ENCODE assay signal across 8 cellular contexts in genomic region chr18:56709463-56709862, GRCh38.
DNase-seq lines count a peak whose midpoint lies in the region; ATAC-seq and TF ChIP-seq lines count a peak whose summit lies in the region.

No MANE protein-coding gene starts in this region.

- H3K9me3 Mint-ChIP-seq in nephron progenitor cell = no peaks in the 10 kb centered on the region

- H3K4me1 Mint-ChIP-seq in nephron progenitor cell = peaks cover 22% of the 10 kb centered on the region

- DNase-seq in stimulated activated CD8-positive, alpha-beta memory T cell treated with anti-CD3 and anti-CD28 coated beads, Interleukin-12 subunit alpha, Interleukin-12 subunit beta, amount 100 ng/mL, for 1 hour (ENCODE audit: low read depth) = peak; percentile 11
- no peak for DNase-seq in stimulated activated CD8-positive, alpha-beta memory T cell treated with anti-CD3 and anti-CD28 coated beads, Interleukin-4, amount 100 ng/mL, for 48 hours
- DNase-seq in HUDEP-2 (lab: John Stamatoyannopoulos, UW; ENCODE audit: unreplicated experiment in 76 of 76) (peak in 41 of 76 experiments; percentile 0 to 79 (median 38)), SW 1271 (lab: John Stamatoyannopoulos, UW) (peak; percentile 11 to 60), fibroblast of peridontal ligament (ENCODE audit: extremely low read depth) (peak; percentile 84), stromal cell of bone marrow (ENCODE audit: low read depth) (peak; percentile 66), nephron progenitor cell (no peak)

- no peak for TF ChIP-seq CTCF in nephron progenitor cell (IDR thresholded peaks at IDR 0.05)

- H3K27me3 Mint-ChIP-seq in nephron progenitor cell (ENCODE audit: low read depth, poor library complexity) = no peaks in the 10 kb centered on the region

- no peaks in the 10 kb centered on the region for H3K36me3 Mint-ChIP-seq in nephron progenitor cell (ENCODE audit: low read depth)

- peak; percentile 100 for ATAC-seq in GM21825 (IDR thresholded peaks at IDR 0.05; ENCODE audit: unreplicated experiment)

- H3K27ac Mint-ChIP-seq in nephron progenitor cell = no peak overlapping the region

- no peak overlapping the region for H3K4me3 Mint-ChIP-seq in nephron progenitor cell

Comparison
In these comparisons a context has a peak if more than half of its experiments do, and no peak if none do; other contexts are left out.
1. DNase-seq: peak in stimulated activated CD8-positive, alpha-beta memory T cell treated with anti-CD3 and anti-CD28 coated beads, Interleukin-12 subunit alpha, Interleukin-12 subunit beta, amount 100 ng/mL, for 1 hour (single experiment), HUDEP-2 (41 of 76), SW 1271 (2 of 2), fibroblast of peridontal ligament (single experiment) and stromal cell of bone marrow (single experiment); none in stimulated activated CD8-positive, alpha-beta memory T cell treated with anti-CD3 and anti-CD28 coated beads, Interleukin-4, amount 100 ng/mL, for 48 hours (single experiment) and nephron progenitor cell (single experiment).